In the genomic region with DNA sequence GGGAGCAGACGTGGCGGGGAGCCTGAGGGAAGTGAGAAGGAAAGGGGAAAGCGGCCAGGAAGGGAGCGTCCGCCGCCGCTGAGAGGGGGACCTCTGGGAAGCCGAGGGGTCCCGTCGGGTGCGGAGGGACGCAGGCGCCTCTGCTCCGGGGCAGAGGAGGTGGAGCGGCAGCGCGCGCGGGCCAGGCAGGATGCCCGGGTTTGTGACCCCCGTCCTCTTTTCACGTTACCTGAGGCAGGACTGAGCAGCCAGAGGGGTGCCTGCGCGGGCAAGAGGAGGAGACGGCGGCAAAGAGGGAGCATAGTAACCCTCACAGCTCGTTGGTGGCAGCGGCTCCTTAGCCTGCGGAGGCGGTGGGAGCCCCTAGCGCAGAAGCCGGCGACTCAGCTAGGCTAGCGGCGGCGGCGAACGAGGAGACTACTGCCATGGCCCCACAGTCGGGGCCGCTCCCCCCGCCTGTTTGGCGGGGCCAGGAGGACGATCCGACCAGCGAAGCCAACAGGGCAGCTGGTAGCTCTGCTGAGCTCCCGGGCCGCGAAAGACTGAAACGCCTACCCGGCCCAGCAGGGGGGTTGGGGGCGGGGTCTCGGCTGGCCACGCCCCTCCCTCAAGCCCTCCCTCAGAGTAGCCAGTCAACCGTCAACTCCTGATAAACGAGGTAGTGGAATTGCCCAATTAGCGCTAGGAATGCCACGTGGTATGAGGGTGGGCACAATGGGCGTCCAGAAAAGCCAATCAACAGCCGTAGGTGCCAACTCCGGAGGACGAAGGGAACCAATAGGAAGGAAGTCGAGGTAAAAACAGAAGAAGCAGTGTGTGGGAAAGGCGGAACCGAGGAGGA, we compare ENCODE assay signal across 8 cellular contexts. TPM values are rescaled to one million over a fixed set of nuclear protein-coding genes. Genes with fewer than 3 reads are reported as not detected.
A peak's percentile ranks its signal among the peaks of the same experiment; 100 is the strongest.
DNase-seq lines count a peak whose midpoint lies in the region; ATAC-seq and TF ChIP-seq lines count a peak whose summit lies in the region.

A gene with protein sequence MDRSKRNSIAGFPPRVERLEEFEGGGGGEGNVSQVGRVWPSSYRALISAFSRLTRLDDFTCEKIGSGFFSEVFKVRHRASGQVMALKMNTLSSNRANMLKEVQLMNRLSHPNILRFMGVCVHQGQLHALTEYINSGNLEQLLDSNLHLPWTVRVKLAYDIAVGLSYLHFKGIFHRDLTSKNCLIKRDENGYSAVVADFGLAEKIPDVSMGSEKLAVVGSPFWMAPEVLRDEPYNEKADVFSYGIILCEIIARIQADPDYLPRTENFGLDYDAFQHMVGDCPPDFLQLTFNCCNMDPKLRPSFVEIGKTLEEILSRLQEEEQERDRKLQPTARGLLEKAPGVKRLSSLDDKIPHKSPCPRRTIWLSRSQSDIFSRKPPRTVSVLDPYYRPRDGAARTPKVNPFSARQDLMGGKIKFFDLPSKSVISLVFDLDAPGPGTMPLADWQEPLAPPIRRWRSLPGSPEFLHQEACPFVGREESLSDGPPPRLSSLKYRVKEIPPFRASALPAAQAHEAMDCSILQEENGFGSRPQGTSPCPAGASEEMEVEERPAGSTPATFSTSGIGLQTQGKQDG (minus strand): TSS at position 541 of the 841 bp plus-strand sequence. CDS start 33,378 bp downstream, outside the sequence.

- no peaks in the 10 kb centered on the region for H3K9me3 Mint-ChIP-seq in progenitor cell of endocrine pancreas (ENCODE audit: low read depth)

- DNase-seq in NCI-H1436 treated with DMSO at 0.1 percent for 48 hours (lab: John Stamatoyannopoulos, UW): peak; percentile 99
- DNase-seq in SW480 (ENCODE audit: low spot score): peak; percentile 100
- DNase-seq in amygdala (lab: John Stamatoyannopoulos, UW): peak; percentile 79 to 100 (median 98)
- DNase-seq in left ventricle myocardium superior: peak; percentile 97
- DNase-seq in progenitor cell of endocrine pancreas (ENCODE audit: low spot score, unreplicated experiment): peak; percentile 98
- DNase-seq in ureter (ENCODE audit: low spot score): peak; percentile 98

- intact Hi-C loops in left ventricle myocardium superior (cut with micrococcal nuclease): loop anchor here (5.0 to 10.0 kb wide), 2 partner anchors 129 to 476 kb away; a partner anchor contains a TSS

- TF ChIP-seq POLR2A in GM15510 (IDR thresholded peaks at IDR 0.05; ENCODE audit: borderline replicate concordance, extremely low read depth, insufficient read length): peak; percentile 86

- H3K27me3 Mint-ChIP-seq in progenitor cell of endocrine pancreas: peaks cover 12% of the 10 kb centered on the region

- ATAC-seq in HG02870 (IDR thresholded peaks at IDR 0.05; ENCODE audit: unreplicated experiment) (peak; percentile 93), left ventricle myocardium superior (peak; percentile 98)

- H3K36me3 Mint-ChIP-seq in progenitor cell of endocrine pancreas (ENCODE audit: insufficient read depth): no peaks in the 10 kb centered on the region

- H3K4me3 Mint-ChIP-seq in progenitor cell of endocrine pancreas (ENCODE audit: low read depth): no peak within 1 kb of the TSS

- peaks cover 4% of the 10 kb centered on the region for H3K4me1 Mint-ChIP-seq in progenitor cell of endocrine pancreas (ENCODE audit: low read depth)

- TF ChIP-seq CTCF in progenitor cell of endocrine pancreas (IDR thresholded peaks at IDR 0.05; ENCODE audit: unreplicated experiment): peak; percentile 21

- no peak within 1 kb of the TSS for H3K27ac Mint-ChIP-seq in progenitor cell of endocrine pancreas

RNA-seq across cellular contexts. Expression of the gene that starts here (rescaled TPM):
- 1.9 TPM for total RNA-seq in left ventricle myocardium superior
- 9.4 and 9.5 TPM in 2 replicates for total RNA-seq in progenitor cell of endocrine pancreas
- 12.3 TPM for total RNA-seq in ureter

Comparison
In these comparisons a context has a peak if more than half of its experiments do, and no peak if none do; other contexts are left out.
1. Peak in every context shown above with its lines: DNase-seq and ATAC-seq.